In the genomic region with DNA sequence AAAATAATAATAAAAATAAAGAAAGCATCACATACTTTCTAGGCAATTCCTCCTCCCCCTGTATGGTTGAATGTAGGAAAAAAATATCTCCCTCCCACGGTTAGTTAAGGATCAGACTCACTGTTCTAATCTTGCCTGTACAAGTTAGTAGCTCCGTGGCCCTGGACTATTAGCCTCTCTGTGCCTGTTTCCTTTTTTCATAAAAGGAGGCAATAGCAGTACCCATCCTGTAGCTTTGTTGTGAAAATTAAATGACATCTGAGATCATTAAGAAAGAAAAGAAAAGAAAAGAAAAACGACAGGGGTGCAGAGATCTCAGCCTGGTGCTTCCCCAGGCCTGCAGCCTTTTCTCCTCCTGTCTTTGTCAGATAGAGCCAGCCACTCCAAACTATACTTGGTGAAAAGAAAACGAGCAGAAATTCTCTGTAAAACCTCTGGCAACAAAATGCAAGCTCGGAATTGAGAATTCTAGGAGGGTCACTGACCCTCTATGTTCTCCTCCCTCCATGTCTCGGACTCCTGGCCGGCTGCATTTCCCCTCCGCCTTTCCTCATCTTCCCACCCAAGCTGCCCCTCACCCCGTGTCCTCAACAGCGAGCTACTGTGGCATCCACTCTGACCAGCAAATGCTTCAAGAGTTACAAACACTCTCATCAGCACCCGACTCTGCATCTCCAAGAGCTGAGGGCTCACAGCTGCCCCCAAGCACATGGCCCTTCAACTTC, we compare ENCODE assay signal across 30 cellular contexts. TPM values are rescaled to one million over a fixed set of nuclear protein-coding genes. Genes with fewer than 3 reads are reported as not detected.
A peak's percentile ranks its signal among the peaks of the same experiment; 100 is the strongest.
DNase-seq lines count a peak whose midpoint lies in the region; ATAC-seq, FAIRE-seq and TF ChIP-seq lines count a peak whose summit lies in the region.
"Had no signal": no experiment of that assay in that cellular context is flagged by ENCODE, and none has a peak within 500 bp of the region (broad histone marks: within the 10 kb centered on the region; RNA-seq: fewer than 3 reads in every experiment).

No MANE protein-coding gene starts in this region.

- H3K14ac ChIP-seq in H1 (ENCODE audit: insufficient read length): no peak overlapping the region

- TF ChIP-seq CTCF in Caco-2 (IDR thresholded peaks at IDR 0.05; ENCODE audit: insufficient read depth in 1 of 2, low read depth in 1 of 2, low read length in 1 of 2, severe bottlenecking in 1 of 2, unreplicated experiment in 1 of 2) (no peak), H1 (IDR thresholded peaks at IDR 0.05; ENCODE audit: control extremely low read depth in 1 of 3, insufficient read depth in 1 of 3, low read depth in 1 of 3, low read length in 3 of 3) (no peak), neural crest cell (conservative IDR thresholded peaks at IDR 0.05) (no peak)

- no peak overlapping the region for H3K4me3 ChIP-seq in Caco-2 (ENCODE audit: low read depth, low read length)
- no peak overlapping the region for H3K4me3 ChIP-seq in H1 (ENCODE audit: extremely low read depth in 1 of 4, insufficient read depth in 2 of 4, low read depth in 3 of 4, low read length in 4 of 4)
- H3K4me3 ChIP-seq: dorsolateral prefrontal cortex, lower lobe of right lung, mucosa of descending colon, right lobe of liver had no signal

- no peak overlapping the region for H3K23ac ChIP-seq in H1 (ENCODE audit: insufficient read length)

- peaks cover 0 to 2% of the 10 kb centered on the region in 2 experiments; a peak in 1 of 4 replicates for H3K79me2 ChIP-seq in H1 (ENCODE audit: control insufficient read depth in 1 of 2, insufficient read depth in 2 of 2, low read length in 2 of 2)

- H2BK120ac ChIP-seq in H1 (replicated peaks; ENCODE audit: low read depth, low read length): no peak overlapping the region

- peaks cover 4 to 17% of the 10 kb centered on the region in 2 experiments for H4K20me1 ChIP-seq in H1 (replicated peaks in 1 of 2; ENCODE audit: control insufficient read depth in 1 of 2, insufficient read depth in 2 of 2, low read length in 2 of 2)

- H4K91ac ChIP-seq in H1 (replicated peaks; ENCODE audit: insufficient read length, low read length): no peak overlapping the region

- peak overlapping the region in 1 of 2 experiments; percentile 19; a peak in 1 of 4 replicates for H3K4me2 ChIP-seq in H1 (ENCODE audit: insufficient read depth in 1 of 2, low read depth in 2 of 2, low read length in 2 of 2)

- H3K4me3 Mint-ChIP-seq in Caco-2 (ENCODE audit: unreplicated experiment): no peak overlapping the region
- H3K4me3 Mint-ChIP-seq in neural crest cell: peak overlapping the region; percentile 22
- H3K4me3 Mint-ChIP-seq: activated CD4-positive, alpha-beta T cell treated with anti-CD3 and anti-CD28 coated beads, Interleukin-2, amount 10 ng/mL, durations not matched to agents 7 days and 5 days; activated T-cell treated with anti-CD3 and anti-CD28 coated beads, Interleukin-2, amount 50 U/mL, for 4 hours had no signal

- H3K36me3 Mint-ChIP-seq in Caco-2 (ENCODE audit: insufficient read depth, unreplicated experiment): peaks cover 89% of the 10 kb centered on the region
- H3K36me3 Mint-ChIP-seq in neural crest cell (ENCODE audit: low read depth): no peaks in the 10 kb centered on the region

- ATAC-seq in GM21390 (IDR thresholded peaks at IDR 0.05; ENCODE audit: unreplicated experiment) (no peak), HG03469 (IDR thresholded peaks at IDR 0.05; ENCODE audit: unreplicated experiment) (no peak), GM21717 (IDR thresholded peaks at IDR 0.05; ENCODE audit: unreplicated experiment) (no peak)
- ATAC-seq: activated T-cell treated with anti-CD3 and anti-CD28 coated beads, Interleukin-2, amount 50 U/mL, for 4 hours had no signal

- H3K27me3 Mint-ChIP-seq in Caco-2 (ENCODE audit: insufficient read depth, unreplicated experiment): no peaks in the 10 kb centered on the region
- no peaks in the 10 kb centered on the region for H3K27me3 Mint-ChIP-seq in neural crest cell (ENCODE audit: low read depth)
- H3K27me3 Mint-ChIP-seq: activated CD4-positive, alpha-beta T cell treated with anti-CD3 and anti-CD28 coated beads, Interleukin-2, amount 10 ng/mL, durations not matched to agents 7 days and 5 days had no signal

- H3K27me3 ChIP-seq in Caco-2 (replicated peaks; ENCODE audit: control insufficient read depth, insufficient read depth, low read length): no peaks in the 10 kb centered on the region
- H3K27me3 ChIP-seq in H1 (replicated peaks in 1 of 4; ENCODE audit: control insufficient read depth in 3 of 4, extremely low read depth in 1 of 4, insufficient read depth in 3 of 4, low read length in 3 of 4): no peaks in the 10 kb centered on the region; a peak in 2 of 7 replicates
- H3K27me3 ChIP-seq: right lobe of liver had no signal

- H3K4me1 Mint-ChIP-seq in Caco-2 (ENCODE audit: low read depth, unreplicated experiment): peaks cover 28% of the 10 kb centered on the region
- H3K4me1 Mint-ChIP-seq in neural crest cell: peaks cover 46% of the 10 kb centered on the region
- H3K4me1 Mint-ChIP-seq: activated CD4-positive, alpha-beta T cell treated with anti-CD3 and anti-CD28 coated beads, Interleukin-2, amount 10 ng/mL, durations not matched to agents 7 days and 5 days had no signal

- CTCF ChIA-PET in Caco-2 (lab: Charles Lee): interaction anchor here (1.6 kb wide), 1 partner anchor 140 kb away, joined by 4 read pairs; no protein-coding TSS in a partner anchor
- CTCF ChIA-PET in H1 (lab: Charles Lee; ENCODE audit: partially characterized antibody): interaction anchor here (1.5 to 13.4 kb wide), 8 partner anchors 8 to 148 kb away, joined by 3 to 118 read pairs (median 10); no protein-coding TSS in a partner anchor

- H4K5ac ChIP-seq in H1 (ENCODE audit: insufficient read length, low read depth, low read length): no peak overlapping the region

- no peak overlapping the region for H2BK12ac ChIP-seq in H1 (ENCODE audit: low read depth, low read length)

- no peak for FAIRE-seq in H1 (lab: Jason Lieb, UNC)
- FAIRE-seq: endothelial cell of umbilical vein, GM12892 had no signal

- no peak overlapping the region for H3K9ac ChIP-seq in H1 (replicated peaks in 1 of 4; ENCODE audit: extremely low read depth in 1 of 4, low read depth in 3 of 4, low read length in 3 of 4)

- H3K18ac ChIP-seq in H1 (ENCODE audit: extremely low read depth, low read length): no peak overlapping the region

- no peaks in the 10 kb centered on the region for H3K9me3 ChIP-seq in Caco-2
- no peaks in the 10 kb centered on the region for H3K9me3 ChIP-seq in H1 (ENCODE audit: insufficient read depth in 2 of 2, low read depth in 1 of 2, low read length in 1 of 2)
- H3K9me3 ChIP-seq: lower lobe of right lung, mucosa of descending colon, right lobe of liver had no signal

- H2BK5ac ChIP-seq in H1 (ENCODE audit: low read depth, low read length): no peak overlapping the region; the same call in 1 of the 2 replicates

- H3K9me3 Mint-ChIP-seq in Caco-2 (ENCODE audit: unreplicated experiment) (no peaks in the 10 kb centered on the region), neural crest cell (no peaks in the 10 kb centered on the region)
- H3K9me3 Mint-ChIP-seq: activated CD4-positive, alpha-beta T cell treated with anti-CD3 and anti-CD28 coated beads, Interleukin-2, amount 10 ng/mL, durations not matched to agents 7 days and 5 days; activated T-cell treated with anti-CD3 and anti-CD28 coated beads, Interleukin-2, amount 50 U/mL, for 4 hours; H9; nephron had no signal

- no peak overlapping the region for H2AFZ ChIP-seq in H1 (ENCODE audit: low read length)

- H3K36me3 ChIP-seq in Caco-2 (ENCODE audit: control insufficient read depth, insufficient read depth, low read length): peaks cover 1% of the 10 kb centered on the region
- H3K36me3 ChIP-seq in H1 (ENCODE audit: control insufficient read depth in 2 of 4, insufficient read depth in 4 of 4, low read length in 3 of 4): peaks cover 0 to 3% (median 1%) of the 10 kb centered on the region in 4 experiments; a peak in 2 of 8 replicates

- H2BK15ac ChIP-seq in H1 (ENCODE audit: low read length): no peak overlapping the region

- H2BK20ac ChIP-seq in H1 (ENCODE audit: low read length): peak overlapping the region; percentile 57; the same call in 1 of the 2 replicates

- BruUV-seq in Caco-2 (replicated peaks; lab: Mats Ljungman, UMichigan): no TSS peak

- TF ChIP-seq RAD21 in H1 (IDR thresholded peaks at IDR 0.05 in 1 of 2, conservative IDR thresholded peaks at IDR 0.05 in 1 of 2; ENCODE audit: low read depth in 2 of 2, low read length in 2 of 2): no peak

- no peak for TF ChIP-seq EP300 in H1 (IDR thresholded peaks at IDR 0.05; ENCODE audit: borderline replicate concordance in 1 of 2, low read depth in 2 of 2, low read length in 2 of 2)

- POLR2A ChIA-PET in Caco-2 (lab: Charles Lee) (interaction anchor here (0.5 kb wide), 1 partner anchor 15 kb away, joined by 3 read pairs; no protein-coding TSS in a partner anchor), H1 (lab: Charles Lee; ENCODE audit: partially characterized antibody) (interaction anchor here (1.2 to 4.2 kb wide), 2 partner anchors 9 to 10 kb away, joined by 3 to 23 read pairs; no protein-coding TSS in a partner anchor)

- no peak for DNase-seq in Caco-2
- DNase-seq in NCI-H524 (lab: John Stamatoyannopoulos, UW): peak; percentile 66 to 88
- DNase-seq in H1 (ENCODE audit: low read depth in 1 of 2, low spot score in 2 of 2): no peak
- DNase-seq in neural crest cell (ENCODE audit: low read depth, low spot score): no peak
- no peak for DNase-seq in activated CD4-positive, alpha-beta T cell treated with anti-CD3 and anti-CD28 coated beads for 1 hour
- DNase-seq: activated CD4-positive, alpha-beta T cell treated with anti-CD3 and anti-CD28 coated beads, Interleukin-2, amount 10 ng/mL, durations not matched to agents 7 days and 5 days; activated naive CD4-positive, alpha-beta T cell; activated T-cell treated with anti-CD3 and anti-CD28 coated beads, Interleukin-2, amount 50 U/mL, for 4 hours; dorsolateral prefrontal cortex; EL; H9; Karpas-422; lower lobe of right lung; MV-4-11; NCI-H1436 treated with DMSO at 0.1 percent for 48 hours; NCI-H2107; right lobe of liver; stimulated activated CD4-positive, alpha-beta T cell treated with anti-CD3 and anti-CD28 coated beads, Interleukin-12 subunit alpha, Interleukin-12 subunit beta, amount 100 ng/mL, for 4 hours; stimulated activated CD4-positive, alpha-beta T cell treated with anti-CD3 and anti-CD28 coated beads, Interleukin-4, amount 100 ng/mL, for 1 hour; substantia nigra; SW 1271; T-helper 9 cell; WERI-Rb-1 had no signal

- H3K23me2 ChIP-seq in H1 (ENCODE audit: low read depth, low read length): no peaks in the 10 kb centered on the region

- H2AK5ac ChIP-seq in H1 (ENCODE audit: low read depth, low read length): no peak overlapping the region

- H3K27ac Mint-ChIP-seq in Caco-2 (ENCODE audit: unreplicated experiment) (peak overlapping the region; percentile 39), neural crest cell (ENCODE audit: unreplicated experiment) (no peak overlapping the region)
- H3K27ac Mint-ChIP-seq: activated CD4-positive, alpha-beta T cell treated with anti-CD3 and anti-CD28 coated beads, Interleukin-2, amount 10 ng/mL, durations not matched to agents 7 days and 5 days had no signal

- intact Hi-C loops in Caco-2 (cut with micrococcal nuclease; ENCODE audit: unreplicated experiment): loop anchor here (5.0 kb wide), 1 partner anchor 76 kb away; no protein-coding TSS in a partner anchor

- H3K27ac ChIP-seq in H1 (ENCODE audit: low read depth, low read length): no peak overlapping the region
- H3K27ac ChIP-seq: dorsolateral prefrontal cortex, lower lobe of right lung, WERI-Rb-1 had no signal

- peaks cover 3% of the 10 kb centered on the region; the same call in 1 of the 2 replicates for H3K79me1 ChIP-seq in H1 (ENCODE audit: low read depth, low read length)

- 52% methylated on average over 11 of the region's 11 CpGs; no CpG with 5 or more reads in 1 of the 2 experiments for WGBS in H1 (ENCODE audit: extremely low coverage in 1 of 2, insufficient coverage in 1 of 2, insufficient read length in 1 of 2, insufficient replicate concordance in 2 of 2, low coverage in 1 of 2, low lambda C conversion rate in 2 of 2, missing lambda C conversion rate in 1 of 2), 2 experiments

- no peak overlapping the region for H3K56ac ChIP-seq in H1 (replicated peaks; ENCODE audit: insufficient read length, low read depth, low read length)

- no peak overlapping the region for H4K8ac ChIP-seq in H1 (ENCODE audit: extremely low read depth, insufficient read depth, low read length)

- no peak overlapping the region for H3K4ac ChIP-seq in H1 (replicated peaks; ENCODE audit: insufficient read length, low read depth, low read length)

- no peak for TF ChIP-seq POLR2A in H1 (IDR thresholded peaks at IDR 0.05; ENCODE audit: control extremely low read depth in 1 of 2, low read depth in 2 of 2, low read length in 2 of 2)

- H3K4me1 ChIP-seq in Caco-2 (peaks cover 39% of the 10 kb centered on the region), H1 (replicated peaks in 1 of 4; ENCODE audit: control insufficient read depth in 3 of 4, insufficient read depth in 4 of 4, low read length in 3 of 4) (peaks cover 9 to 36% (median 22%) of the 10 kb centered on the region in 4 experiments)

RNA-seq across cellular contexts. Expression of a gene that starts 13.7 kb away (rescaled TPM):
- total RNA-seq in Caco-2 (2022) (24.1 and 25.4 TPM in 2 replicates), neural crest cell (not detected in 2 replicates)
- total RNA-seq in H1 (2021; fragmentation: NEBNext Ultra II Directional; extraction: Animal tissue kit (Norgen Biotek cat#: 25700)): 4.5 and 5.6 TPM in 2 replicates
- 2.7 and 4.5 TPM in 2 replicates for polyA plus RNA-seq in H1 (2011; rRNA removed)
- 2.8 TPM for polyA plus RNA-seq in H1 (2011; cell fraction: cytosol; rRNA removed)
- polyA plus RNA-seq in H1 (2011; cell fraction: nucleus; rRNA removed): 4.9 TPM
- 2.6 to 5.4 TPM (median 5.1 TPM) in 4 replicates for polyA plus RNA-seq in H1 (2012, experiment 1 of 2)
- polyA plus RNA-seq in H1 (2012, experiment 2 of 2): 4.1 TPM
- polyA plus RNA-seq in H1 (2013, experiment 1 of 2): 1.8 TPM
- 1.7 TPM for polyA plus RNA-seq in H1 (2013, experiment 2 of 2)
- 2.7 and 3.5 TPM in 2 replicates for polyA minus RNA-seq in H1 (2011; rRNA and poly(A)+ RNA removed)
- polyA minus RNA-seq in H1 (2011; cell fraction: cytosol; rRNA and poly(A)+ RNA removed): 3.4 TPM
- 3.7 TPM for polyA minus RNA-seq in H1 (2011; cell fraction: nucleus; rRNA and poly(A)+ RNA removed)
- total RNA-seq: endothelial cell of umbilical vein had no signal
- polyA plus RNA-seq: endothelial cell of umbilical vein had no signal

Comparison
In these comparisons a context has a peak if more than half of its experiments do, and no peak if none do; other contexts are left out.
1. DNase-seq: peak in NCI-H524 (2 of 2); none in Caco-2 (0 of 2), H1 (0 of 2), neural crest cell (single experiment) and activated CD4-positive, alpha-beta T cell treated with anti-CD3 and anti-CD28 coated beads for 1 hour (single experiment).